ENCODE assay signal across 8 cellular contexts in the genomic region with DNA sequence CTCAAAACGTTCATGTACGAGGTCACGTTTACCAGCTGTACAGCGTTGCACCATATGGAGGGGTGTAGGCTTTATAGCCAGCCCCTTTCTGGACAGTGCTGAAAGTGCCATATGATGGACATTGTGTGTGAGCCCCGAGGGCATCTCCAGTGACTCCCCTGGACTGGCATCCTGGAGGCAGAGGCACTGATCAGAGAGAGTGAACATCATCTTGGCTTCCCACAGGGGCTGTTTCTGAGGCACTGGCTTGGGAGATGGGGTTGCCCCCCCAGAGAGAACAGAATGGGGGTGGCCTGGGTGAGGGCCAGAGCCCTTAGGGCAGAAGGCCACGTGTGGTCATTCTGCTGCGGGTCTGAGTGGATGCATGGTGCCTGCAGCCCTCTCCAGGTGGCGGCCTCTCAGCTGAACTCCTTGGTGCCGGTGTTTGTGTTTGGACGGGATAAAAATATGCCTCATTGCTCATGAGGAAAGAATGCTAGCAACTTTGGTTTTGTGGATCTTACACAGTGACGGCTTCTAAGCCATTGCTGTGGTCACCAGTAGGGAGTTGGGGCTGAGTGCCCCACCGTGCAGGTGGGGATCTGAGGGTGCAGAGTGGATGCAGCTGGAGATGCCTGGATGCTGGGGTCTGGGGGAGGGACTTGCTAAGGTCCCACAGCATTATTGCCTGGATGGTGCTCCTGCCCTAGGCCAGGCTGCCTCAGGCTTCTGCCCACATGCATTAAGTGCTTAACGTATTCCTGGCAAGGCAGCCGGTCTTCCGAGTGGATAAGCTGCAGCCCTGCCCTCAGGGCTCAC. TPM values are rescaled to one million over a fixed set of nuclear protein-coding genes. Genes with fewer than 3 reads are reported as not detected.
DNase-seq lines count a peak whose midpoint lies in the region; ATAC-seq, FAIRE-seq and TF ChIP-seq lines count a peak whose summit lies in the region.

No MANE protein-coding gene starts in this region.

- no peak for ATAC-seq in HG03175 (IDR thresholded peaks at IDR 0.05; ENCODE audit: unreplicated experiment)
- no peak for ATAC-seq in GM19467 (IDR thresholded peaks at IDR 0.05; ENCODE audit: unreplicated experiment)

- H3K4me2 ChIP-seq in keratinocyte (ENCODE audit: control insufficient read depth, extremely low read depth, insufficient read depth, low read depth, low read length), result peak overlapping the region; percentile 28

- no peaks in the 10 kb centered on the region for H3K9me3 Mint-ChIP-seq in HFFc6

- H3K4me3 Mint-ChIP-seq in HFFc6, result peak overlapping the region; percentile 59

- H3K36me3 ChIP-seq in keratinocyte (ENCODE audit: control insufficient read depth in 2 of 2, extremely low read depth in 1 of 2, insufficient read depth in 2 of 2, low read length in 2 of 2), result peaks cover 0 to 4% of the 10 kb centered on the region in 2 experiments
- peaks cover 6 to 10% (median 8%) of the 10 kb centered on the region in 3 donors for H3K36me3 ChIP-seq in tibial artery

- H3K27ac ChIP-seq in keratinocyte (ENCODE audit: control insufficient read depth, insufficient read depth, low read length) (no peak overlapping the region), tibial artery (peak overlapping the region; percentile 80 to 89)

- H3K9me1 ChIP-seq in keratinocyte (ENCODE audit: control insufficient read depth, extremely low read depth, insufficient read depth, low read length), result no peaks in the 10 kb centered on the region

- no peaks in the 10 kb centered on the region; the same call in 1 of the 2 replicates for H3K27me3 Mint-ChIP-seq in HFFc6 (ENCODE audit: insufficient read depth)

- no peak overlapping the region for H2AFZ ChIP-seq in keratinocyte (ENCODE audit: control insufficient read depth, low read length)

- H3K27me3 ChIP-seq in keratinocyte (ENCODE audit: control insufficient read depth, extremely low read depth, insufficient read depth, low read length) (no peaks in the 10 kb centered on the region), tibial artery (no peaks in the 10 kb centered on the region)

- intact Hi-C loops in tibial artery (cut with DNase I; ENCODE audit: low total_unique reads), result no loop called here

- no peaks in the 10 kb centered on the region for H3K79me2 ChIP-seq in keratinocyte (ENCODE audit: control insufficient read depth, insufficient read depth, low read length)

- peaks cover 8% of the 10 kb centered on the region for H4K20me1 ChIP-seq in keratinocyte (ENCODE audit: control insufficient read depth, extremely low read depth, insufficient read depth, low read length)

- DNase-seq in HFFc6 (peak; percentile 86), astrocyte of the hippocampus (ENCODE audit: low read depth, low spot score) (peak; percentile 93), keratinocyte (ENCODE audit: low read depth, low spot score) (peak; percentile 32), tibial artery (no peak), SHP77 (lab: John Stamatoyannopoulos, UW) (no peak)
- no peak for DNase-seq in activated CD4-positive, alpha-beta T cell treated with anti-CD3 and anti-CD28 coated beads, Interleukin-2, amount 50 U/mL, for 1 hour

- H3K4me1 Mint-ChIP-seq in HFFc6 (ENCODE audit: low read depth), result peaks cover 51% of the 10 kb centered on the region

- H3K9me3 ChIP-seq in keratinocyte (ENCODE audit: control insufficient read depth, low read depth, low read length) (no peaks in the 10 kb centered on the region), tibial artery (no peaks in the 10 kb centered on the region)

- no peaks in the 10 kb centered on the region for H3K36me3 Mint-ChIP-seq in HFFc6 (ENCODE audit: low read depth)

- no peak overlapping the region for H3K9ac ChIP-seq in keratinocyte (ENCODE audit: control insufficient read depth, extremely low read depth, insufficient read depth, low read length)

- dilution Hi-C loops in keratinocyte (cut with MboI; ENCODE audit: extremely low pct_ligation_motif_present, low sequenced_read_pairs), result no loop called here

- H3K4me1 ChIP-seq in keratinocyte (ENCODE audit: control insufficient read depth, extremely low read depth, insufficient read depth, low read length) (peaks cover 15% of the 10 kb centered on the region), tibial artery (peaks cover 0 to 85% (median 71%) of the 10 kb centered on the region in 4 donors)

- TF ChIP-seq CTCF in HFFc6 (IDR thresholded peaks at IDR 0.05) (peak; percentile 4; the same call in 1 of the 2 replicates), keratinocyte (optimal IDR thresholded peaks at IDR 0.05 in 1 of 3, IDR thresholded peaks at IDR 0.05 in 1 of 3, conservative IDR thresholded peaks at IDR 0.05 in 1 of 3; ENCODE audit: extremely low read depth in 1 of 3, insufficient read depth in 2 of 3, low read length in 3 of 3) (no peak), tibial artery (IDR thresholded peaks at IDR 0.05) (no peak)

- H3K4me3 ChIP-seq in keratinocyte (ENCODE audit: control insufficient read depth in 2 of 3, extremely low read depth in 1 of 3, insufficient read depth in 2 of 3, low read depth in 1 of 3, low read length in 3 of 3) (no peak overlapping the region), tibial artery (peak overlapping the region; percentile 10 to 27)

- peak; percentile 89 for FAIRE-seq in keratinocyte (lab: Jason Lieb, UNC)

- peak overlapping the region; percentile 84 for H3K27ac Mint-ChIP-seq in HFFc6

RNA-seq across cellular contexts. Expression of a gene that starts 3.4 kb away (rescaled TPM):
- total RNA-seq in HFFc6 (2021; fragmentation: NEBNext Ultra II Directional; extraction: Animal tissue kit (Norgen Biotek cat#: 25700)), result 10 to 100 TPM; 47.3 to 72.1 (median 56.0) TPM
- polyA plus RNA-seq in keratinocyte, result 7.0 to 11.7 TPM (median 9.9 TPM) in 3 replicates
- polyA plus RNA-seq in keratinocyte (2011; ENCODE audit: low read depth), result 4.8 TPM
- polyA plus RNA-seq in keratinocyte (2011; cell fraction: cytosol; rRNA removed), result 3.7 and 6.5 TPM in 2 replicates
- polyA plus RNA-seq in keratinocyte (2011; cell fraction: nucleus; rRNA removed), result 23.4 and 31.9 TPM in 2 replicates
- 9.6 and 16.3 TPM in 2 replicates for polyA plus RNA-seq in keratinocyte (2012; ENCODE audit: low replicate concordance)
- polyA minus RNA-seq in keratinocyte, result 12.4 to 64.5 TPM (median 16.1 TPM) in 3 replicates
- 14.8 TPM for polyA minus RNA-seq in keratinocyte (2011; cell fraction: cytosol; rRNA and poly(A)+ RNA removed)
- 31.8 and 34.7 TPM in 2 replicates for polyA minus RNA-seq in keratinocyte (2011; cell fraction: nucleus; rRNA and poly(A)+ RNA removed)

Comparison
In these comparisons a context has a peak if more than half of its experiments do, and no peak if none do; other contexts are left out.
1. DNase-seq: peak in HFFc6 (single experiment), astrocyte of the hippocampus (single experiment) and keratinocyte (single experiment); none in tibial artery (0 of 2), SHP77 (0 of 2) and activated CD4-positive, alpha-beta T cell treated with anti-CD3 and anti-CD28 coated beads, Interleukin-2, amount 50 U/mL, for 1 hour (single experiment).
2. H3K4me3 ChIP-seq: peak in tibial artery (2 of 2); none in keratinocyte (0 of 3).